15 cellular contexts compared by ENCODE assay signal in genomic region chr12:112087851-112088250, GRCh38. TPM values are rescaled to one million over a fixed set of nuclear protein-coding genes. Genes with fewer than 3 reads are reported as not detected.
DNase-seq lines count a peak whose midpoint lies in the region; ATAC-seq and TF ChIP-seq lines count a peak whose summit lies in the region.
"Had no signal": no experiment of that assay in that cellular context is flagged by ENCODE, and none has a peak within 500 bp of the region (broad histone marks: within the 10 kb centered on the region; RNA-seq: fewer than 3 reads in every experiment).

No MANE protein-coding gene starts in this region.

- peak overlapping the region; percentile 23 for H3K27ac Mint-ChIP-seq in activated CD4-positive, alpha-beta T cell treated with anti-CD3 and anti-CD28 coated beads, Interleukin-2, amount 10 ng/mL, durations not matched to agents 24 days and 14 days
- peak overlapping the region in 6 of 8 donors; percentile 5 to 80 (median 18) for H3K27ac Mint-ChIP-seq in CD8-positive, alpha-beta memory T cell
- H3K27ac Mint-ChIP-seq in WTC11 (peak overlapping the region; percentile 31), mesothelial cell of epicardium (peak overlapping the region; percentile 12)

- H3K9me3 ChIP-seq in CD8-positive, alpha-beta memory T cell (ENCODE audit: low read length), result no peaks in the 10 kb centered on the region
- no peaks in the 10 kb centered on the region for H3K9me3 ChIP-seq in MG63
- H3K9me3 ChIP-seq: Caco-2 had no signal

- H3K36me3 Mint-ChIP-seq in activated CD4-positive, alpha-beta T cell treated with anti-CD3 and anti-CD28 coated beads, Interleukin-2, amount 10 ng/mL, durations not matched to agents 24 days and 14 days (ENCODE audit: low read depth), result peaks cover 60% of the 10 kb centered on the region
- H3K36me3 Mint-ChIP-seq in CD8-positive, alpha-beta memory T cell, result peaks cover 3 to 64% (median 14%) of the 10 kb centered on the region in 3 donors
- peaks cover 46% of the 10 kb centered on the region for H3K36me3 Mint-ChIP-seq in WTC11
- H3K36me3 Mint-ChIP-seq in mesothelial cell of epicardium, result peaks cover 21% of the 10 kb centered on the region

- CTCF ChIA-PET in CD8-positive, alpha-beta memory T cell (lab: Charles Lee), result no interaction called here
- CTCF ChIA-PET in WTC11 (lab: Charles Lee), result no interaction called here

- POLR2A ChIA-PET in CD8-positive, alpha-beta memory T cell (lab: Charles Lee), result interaction anchor here (0.6 kb wide), 1 partner anchor 315 kb away, joined by 3 read pairs; no protein-coding TSS in a partner anchor
- POLR2A ChIA-PET in WTC11 (lab: Charles Lee), result no interaction called here

- H3K9me3 Mint-ChIP-seq in activated CD4-positive, alpha-beta T cell treated with anti-CD3 and anti-CD28 coated beads, Interleukin-2, amount 10 ng/mL, durations not matched to agents 24 days and 14 days, result no peaks in the 10 kb centered on the region
- no peaks in the 10 kb centered on the region for H3K9me3 Mint-ChIP-seq in CD8-positive, alpha-beta memory T cell
- no peaks in the 10 kb centered on the region for H3K9me3 Mint-ChIP-seq in WTC11
- no peaks in the 10 kb centered on the region for H3K9me3 Mint-ChIP-seq in mesothelial cell of epicardium

- intact Hi-C loops in activated CD4-positive, alpha-beta T cell treated with anti-CD3 and anti-CD28 coated beads, Interleukin-2, amount 10 ng/mL, durations not matched to agents 24 days and 14 days (cut with micrococcal nuclease), result no loop called here

- no peak overlapping the region for H3K4me3 ChIP-seq in CD8-positive, alpha-beta memory T cell (ENCODE audit: low read length)
- H3K4me3 ChIP-seq in MG63, result no peak overlapping the region

- H3K4me3 Mint-ChIP-seq in activated CD4-positive, alpha-beta T cell treated with anti-CD3 and anti-CD28 coated beads, Interleukin-2, amount 10 ng/mL, durations not matched to agents 24 days and 14 days, result no peak overlapping the region
- H3K4me3 Mint-ChIP-seq in CD8-positive, alpha-beta memory T cell, result no peak overlapping the region
- H3K4me3 Mint-ChIP-seq in WTC11, result no peak overlapping the region
- no peak overlapping the region for H3K4me3 Mint-ChIP-seq in mesothelial cell of epicardium

- ATAC-seq in WTC11, result no peak

- DNase-seq in activated CD4-positive, alpha-beta T cell treated with anti-CD3 and anti-CD28 coated beads, Interleukin-2, amount 10 ng/mL, durations not matched to agents 24 days and 14 days, result no peak
- DNase-seq in activated CD4-positive, alpha-beta T cell treated with anti-CD3 and anti-CD28 coated beads, Interleukin-2, amount 50 U/mL, for 48 hours, result no peak
- no peak for DNase-seq in CD8-positive, alpha-beta memory T cell
- DNase-seq in WTC11 (ENCODE audit: low spot score) (no peak), mesothelial cell of epicardium (ENCODE audit: low spot score in 2 of 2, unreplicated experiment in 2 of 2) (no peak), A172 (ENCODE audit: low spot score) (no peak), MG63 (no peak), DMS114 treated with DMSO at 0.1 percent for 48 hours (lab: John Stamatoyannopoulos, UW; ENCODE audit: unreplicated experiment) (no peak)
- DNase-seq: C1 segment of cervical spinal cord, Caco-2, DMS53, NCI-H1092, NCI-H1694, NCI-H69, SHP77 treated with DMSO at 0.1 percent for 48 hours had no signal

- no peak overlapping the region for H3K27ac ChIP-seq in CD8-positive, alpha-beta memory T cell (ENCODE audit: low read depth, low read length)

- no peaks in the 10 kb centered on the region for H3K36me3 ChIP-seq in CD8-positive, alpha-beta memory T cell (ENCODE audit: insufficient read depth, low read length)
- H3K36me3 ChIP-seq in MG63, result peaks cover 74% of the 10 kb centered on the region

- H3K27me3 Mint-ChIP-seq in activated CD4-positive, alpha-beta T cell treated with anti-CD3 and anti-CD28 coated beads, Interleukin-2, amount 10 ng/mL, durations not matched to agents 24 days and 14 days, result no peaks in the 10 kb centered on the region
- H3K27me3 Mint-ChIP-seq in CD8-positive, alpha-beta memory T cell, result no peaks in the 10 kb centered on the region
- no peaks in the 10 kb centered on the region for H3K27me3 Mint-ChIP-seq in WTC11 (ENCODE audit: low read depth)
- H3K27me3 Mint-ChIP-seq in mesothelial cell of epicardium (ENCODE audit: low read depth), result no peaks in the 10 kb centered on the region

- peaks cover 19% of the 10 kb centered on the region for H3K4me1 Mint-ChIP-seq in activated CD4-positive, alpha-beta T cell treated with anti-CD3 and anti-CD28 coated beads, Interleukin-2, amount 10 ng/mL, durations not matched to agents 24 days and 14 days
- H3K4me1 Mint-ChIP-seq in CD8-positive, alpha-beta memory T cell, result peaks cover 12 to 19% (median 14%) of the 10 kb centered on the region in 3 donors
- H3K4me1 Mint-ChIP-seq in WTC11 (peaks cover 16% of the 10 kb centered on the region), mesothelial cell of epicardium (no peaks in the 10 kb centered on the region)

- H3K27me3 ChIP-seq in CD8-positive, alpha-beta memory T cell (ENCODE audit: insufficient read depth, low read length, poor library complexity, severe bottlenecking), result no peaks in the 10 kb centered on the region
- no peaks in the 10 kb centered on the region for H3K27me3 ChIP-seq in MG63

- no peaks in the 10 kb centered on the region for H3K4me1 ChIP-seq in CD8-positive, alpha-beta memory T cell (ENCODE audit: insufficient read depth, low read length)
- H3K4me1 ChIP-seq: Caco-2 had no signal

- TF ChIP-seq CTCF in WTC11 (IDR thresholded peaks at IDR 0.05) (no peak), mesothelial cell of epicardium (IDR thresholded peaks at IDR 0.05; ENCODE audit: unreplicated experiment) (no peak)

TF ChIP-seq in WTC11, 78 proteins besides CTCF, POLR2A, EP300 and RAD21:
- TF ChIP-seq ZNF396 (CRISPR knock-in tag; IDR thresholded peaks at IDR 0.05; ENCODE audit: borderline replicate concordance), result no peak

RNA-seq across cellular contexts. Expression of gene NAA25, which starts 20.7 kb away (rescaled TPM):
- total RNA-seq in activated CD4-positive, alpha-beta T cell treated with anti-CD3 and anti-CD28 coated beads, Interleukin-2, amount 10 ng/mL, durations not matched to agents 24 days and 14 days, result 60.0 and 62.1 TPM in 2 replicates
- 10 to 100 TPM; 39.0 to 41.5 TPM for total RNA-seq in CD8-positive, alpha-beta memory T cell
- polyA plus RNA-seq in CD8-positive, alpha-beta memory T cell, result 18.4 TPM
- total RNA-seq in WTC11 (2021), result 41.6 to 47.5 TPM (median 44.7 TPM) in 3 replicates
- 37.3 to 43.8 TPM (median 37.4 TPM) in 3 replicates for total RNA-seq in mesothelial cell of epicardium
- total RNA-seq in A172 (2014; rRNA removed; shearing (Covaris generic)), result 22.5 and 25.0 TPM in 2 replicates
- total RNA-seq in MG63 (2014; rRNA removed; shearing (Covaris generic); ENCODE audit: low replicate concordance), result 8.8 and 9.1 TPM in 2 replicates

RNA-seq across cellular contexts. Expression of gene TRAFD1, which starts 37.5 kb away (rescaled TPM):
- 45.6 and 48.3 TPM in 2 replicates for total RNA-seq in activated CD4-positive, alpha-beta T cell treated with anti-CD3 and anti-CD28 coated beads, Interleukin-2, amount 10 ng/mL, durations not matched to agents 24 days and 14 days
- 10 to 100 TPM; 34.5 TPM for total RNA-seq in CD8-positive, alpha-beta memory T cell
- polyA plus RNA-seq in CD8-positive, alpha-beta memory T cell, result 55.6 TPM
- 24.8 to 25.8 TPM (median 25.1 TPM) in 3 replicates for total RNA-seq in WTC11 (2021)
- 35.0 to 36.5 TPM (median 36.1 TPM) in 3 replicates for total RNA-seq in mesothelial cell of epicardium
- 30.9 and 31.9 TPM in 2 replicates for total RNA-seq in A172 (2014; rRNA removed; shearing (Covaris generic))
- total RNA-seq in MG63 (2014; rRNA removed; shearing (Covaris generic); ENCODE audit: low replicate concordance), result 60.0 and 63.9 TPM in 2 replicates
